8 cellular contexts compared by ENCODE assay signal in genomic region chr9:19154135-19154612, GRCh38. TPM values are rescaled to one million over a fixed set of nuclear protein-coding genes. Genes with fewer than 3 reads are reported as not detected.
A peak's percentile ranks its signal among the peaks of the same experiment; 100 is the strongest.
DNase-seq lines count a peak whose midpoint lies in the region; ATAC-seq and TF ChIP-seq lines count a peak whose summit lies in the region.

No MANE protein-coding gene starts in this region.

- no peaks in the 10 kb centered on the region for H3K36me3 ChIP-seq in HEK293 (ENCODE audit: control insufficient read depth in 2 of 2, insufficient read depth in 1 of 2, low read length in 2 of 2)
- no peaks in the 10 kb centered on the region for H3K36me3 ChIP-seq in heart right ventricle
- H3K36me3 ChIP-seq in SJCRH30: no peaks in the 10 kb centered on the region

- peak; percentile 44 for ATAC-seq in T-helper 17 cell
- ATAC-seq in heart right ventricle: peak; percentile 67 to 89 (median 84)

- H3K36me3 Mint-ChIP-seq in T-helper 17 cell (ENCODE audit: low read depth): no peaks in the 10 kb centered on the region
- no peaks in the 10 kb centered on the region for H3K36me3 Mint-ChIP-seq in stimulated activated naive CD8-positive, alpha-beta T cell treated with anti-CD3 and anti-CD28 coated beads, Interleukin-15, Interleukin-2, amounts not matched to agents 100 ng/mL and 50 ng/mL, for 24 hours (ENCODE audit: low read depth)
- H3K36me3 Mint-ChIP-seq in activated T-helper 2 cell treated with anti-CD3 and anti-CD28 coated beads, Interferon-gamma antibody, Interleukin-2, Interleukin-4, amounts not matched to agents 10 μg/mL and 5 μg/mL and 100 μg/mL, durations not matched to agents 14 hours and 24 hours and 36 hours (ENCODE audit: low read depth): no peaks in the 10 kb centered on the region

- CTCF ChIA-PET in HEK293 (lab: Yijun Ruan, JAX): no interaction called here

- no peak overlapping the region for H3K27ac Mint-ChIP-seq in T-helper 17 cell
- peak overlapping the region; percentile 50 for H3K27ac Mint-ChIP-seq in stimulated activated naive CD8-positive, alpha-beta T cell treated with anti-CD3 and anti-CD28 coated beads, Interleukin-15, Interleukin-2, amounts not matched to agents 100 ng/mL and 50 ng/mL, for 24 hours
- no peak overlapping the region for H3K27ac Mint-ChIP-seq in activated T-helper 2 cell treated with anti-CD3 and anti-CD28 coated beads, Interferon-gamma antibody, Interleukin-2, Interleukin-4, amounts not matched to agents 10 μg/mL and 5 μg/mL and 100 μg/mL, durations not matched to agents 14 hours and 24 hours and 36 hours

- H3K4me1 ChIP-seq in HEK293 (ENCODE audit: control insufficient read depth, insufficient read depth, low read length): no peaks in the 10 kb centered on the region
- peaks cover 0 to 38% (median 0%) of the 10 kb centered on the region in 9 donors for H3K4me1 ChIP-seq in heart right ventricle
- H3K4me1 ChIP-seq in SJCRH30: no peaks in the 10 kb centered on the region

- no peaks in the 10 kb centered on the region for H3K9me3 Mint-ChIP-seq in stimulated activated naive CD8-positive, alpha-beta T cell treated with anti-CD3 and anti-CD28 coated beads, Interleukin-15, Interleukin-2, amounts not matched to agents 100 ng/mL and 50 ng/mL, for 24 hours
- no peaks in the 10 kb centered on the region for H3K9me3 Mint-ChIP-seq in activated T-helper 2 cell treated with anti-CD3 and anti-CD28 coated beads, Interferon-gamma antibody, Interleukin-2, Interleukin-4, amounts not matched to agents 10 μg/mL and 5 μg/mL and 100 μg/mL, durations not matched to agents 14 hours and 24 hours and 36 hours

- DNase-seq in T-helper 17 cell (no peak), heart right ventricle (peak in 1 of 2 donors; percentile 31), hippocampal formation (lab: John Stamatoyannopoulos, UW) (no peak), SJCRH30 (no peak), COLO668 (lab: John Stamatoyannopoulos, UW; ENCODE audit: unreplicated experiment) (no peak)
- DNase-seq in activated T-helper 2 cell treated with anti-CD3 and anti-CD28 coated beads, Interferon-gamma antibody, Interleukin-2, Interleukin-4, amounts not matched to agents 10 μg/mL and 5 μg/mL and 100 μg/mL, durations not matched to agents 14 hours and 24 hours and 36 hours (ENCODE audit: low spot score): no peak

- H3K4me3 Mint-ChIP-seq in T-helper 17 cell: no peak overlapping the region
- no peak overlapping the region for H3K4me3 Mint-ChIP-seq in stimulated activated naive CD8-positive, alpha-beta T cell treated with anti-CD3 and anti-CD28 coated beads, Interleukin-15, Interleukin-2, amounts not matched to agents 100 ng/mL and 50 ng/mL, for 24 hours
- no peak overlapping the region for H3K4me3 Mint-ChIP-seq in activated T-helper 2 cell treated with anti-CD3 and anti-CD28 coated beads, Interferon-gamma antibody, Interleukin-2, Interleukin-4, amounts not matched to agents 10 μg/mL and 5 μg/mL and 100 μg/mL, durations not matched to agents 14 hours and 24 hours and 36 hours (ENCODE audit: low read depth)

- H3K4me3 ChIP-seq in HEK293 (ENCODE audit: low read depth, low read length) (no peak overlapping the region), heart right ventricle (no peak overlapping the region), SJCRH30 (no peak overlapping the region)

- no peaks in the 10 kb centered on the region for H3K27me3 ChIP-seq in heart right ventricle
- H3K27me3 ChIP-seq in SJCRH30: no peaks in the 10 kb centered on the region

- peaks cover 4% of the 10 kb centered on the region for H3K27me3 Mint-ChIP-seq in T-helper 17 cell
- H3K27me3 Mint-ChIP-seq in stimulated activated naive CD8-positive, alpha-beta T cell treated with anti-CD3 and anti-CD28 coated beads, Interleukin-15, Interleukin-2, amounts not matched to agents 100 ng/mL and 50 ng/mL, for 24 hours: no peaks in the 10 kb centered on the region
- no peaks in the 10 kb centered on the region for H3K27me3 Mint-ChIP-seq in activated T-helper 2 cell treated with anti-CD3 and anti-CD28 coated beads, Interferon-gamma antibody, Interleukin-2, Interleukin-4, amounts not matched to agents 10 μg/mL and 5 μg/mL and 100 μg/mL, durations not matched to agents 14 hours and 24 hours and 36 hours (ENCODE audit: low read depth)

- intact Hi-C loops in heart right ventricle (cut with DNase I): no loop called here
- intact Hi-C loops in activated T-helper 2 cell treated with anti-CD3 and anti-CD28 coated beads, Interferon-gamma antibody, Interleukin-2, Interleukin-4, amounts not matched to agents 10 μg/mL and 5 μg/mL and 100 μg/mL, durations not matched to agents 14 hours and 24 hours and 36 hours (cut with micrococcal nuclease): no loop called here

- TF ChIP-seq CTCF in HEK293 (tag by site-specific recombination; IDR thresholded peaks at IDR 0.05): no peak
- no peak for TF ChIP-seq CTCF in heart right ventricle (IDR thresholded peaks at IDR 0.05)

- POLR2A ChIA-PET in HEK293 (lab: Yijun Ruan, JAX): no interaction called here

- no peaks in the 10 kb centered on the region for H3K9me3 ChIP-seq in HEK293 (ENCODE audit: control insufficient read depth, insufficient read depth, low read depth, low read length)
- H3K9me3 ChIP-seq in T-helper 17 cell (ENCODE audit: control insufficient read depth, low read length, poor library complexity, severe bottlenecking): no peaks in the 10 kb centered on the region
- H3K9me3 ChIP-seq in heart right ventricle: no peaks in the 10 kb centered on the region
- H3K9me3 ChIP-seq in SJCRH30 (replicated peaks): no peaks in the 10 kb centered on the region

- peaks cover 5% of the 10 kb centered on the region for H3K4me1 Mint-ChIP-seq in T-helper 17 cell
- peaks cover 37% of the 10 kb centered on the region for H3K4me1 Mint-ChIP-seq in stimulated activated naive CD8-positive, alpha-beta T cell treated with anti-CD3 and anti-CD28 coated beads, Interleukin-15, Interleukin-2, amounts not matched to agents 100 ng/mL and 50 ng/mL, for 24 hours (ENCODE audit: low read depth)
- H3K4me1 Mint-ChIP-seq in activated T-helper 2 cell treated with anti-CD3 and anti-CD28 coated beads, Interferon-gamma antibody, Interleukin-2, Interleukin-4, amounts not matched to agents 10 μg/mL and 5 μg/mL and 100 μg/mL, durations not matched to agents 14 hours and 24 hours and 36 hours (ENCODE audit: low read depth): peaks cover 29% of the 10 kb centered on the region

- H3K27ac ChIP-seq in HEK293 (ENCODE audit: extremely low read depth, low read depth, low read length) (no peak overlapping the region), heart right ventricle (peak overlapping the region in 3 of 10 donors; percentile 5 to 57 (median 7)), SJCRH30 (no peak overlapping the region)

- 46 to 53% methylated on average over 5 of the region's 5 CpGs for WGBS in heart right ventricle, 2 donors

TF ChIP-seq in HEK293, 187 proteins besides CTCF, POLR2A, EP300 and RAD21 (continues in another document):
- no peak for TF ChIP-seq ZNF596 (tag by site-specific recombination; IDR thresholded peaks at IDR 0.05)
- TF ChIP-seq RBAK (tag by site-specific recombination; IDR thresholded peaks at IDR 0.05): no peak
- no peak for TF ChIP-seq ZNF670 (tag by site-specific recombination; IDR thresholded peaks at IDR 0.05; ENCODE audit: low read depth)
- no peak for TF ChIP-seq BCL11A (tag by site-specific recombination; IDR thresholded peaks at IDR 0.05; ENCODE audit: low read depth)
- TF ChIP-seq ZNF341 (tag by site-specific recombination; IDR thresholded peaks at IDR 0.05; ENCODE audit: low read depth): peak; percentile 78
- no peak for TF ChIP-seq ZNF37A (tag by site-specific recombination; IDR thresholded peaks at IDR 0.05)
- TF ChIP-seq ZNF426 (tag by site-specific recombination; IDR thresholded peaks at IDR 0.05): no peak
- no peak for TF ChIP-seq ZNF280C (tag by site-specific recombination; IDR thresholded peaks at IDR 0.05)
- TF ChIP-seq ZNF223 (tag by site-specific recombination; IDR thresholded peaks at IDR 0.05): no peak
- TF ChIP-seq ZNF704 (tag by site-specific recombination; IDR thresholded peaks at IDR 0.05): no peak

RNA-seq across cellular contexts. Expression of gene PLIN2, which starts 26.9 kb away (rescaled TPM):
- total RNA-seq in T-helper 17 cell (10 to 100 TPM; 65.7 to 66.2 TPM), heart right ventricle (100 to 1,000 TPM in 3 of 10 donors, 10 to 100 TPM in 7; 35.4 to 205 (median 49.4) TPM)
- polyA plus RNA-seq in heart right ventricle: 100 to 1,000 TPM in 1 of 2 donors, 10 to 100 TPM in 1; 35.0 to 184 TPM
- 77.2 and 77.9 TPM in 2 replicates for total RNA-seq in activated T-helper 2 cell treated with anti-CD3 and anti-CD28 coated beads, Interferon-gamma antibody, Interleukin-2, Interleukin-4, amounts not matched to agents 10 μg/mL and 5 μg/mL and 100 μg/mL, durations not matched to agents 14 hours and 24 hours and 36 hours
- 27.1 and 30.7 TPM in 2 replicates for total RNA-seq in SJCRH30 (2014; rRNA removed; shearing (Covaris generic))

RNA-seq across cellular contexts. Expression of gene HAUS6, which starts 51.5 kb away (rescaled TPM):
- total RNA-seq in T-helper 17 cell: 10 to 100 TPM; 12.3 to 13.6 TPM
- total RNA-seq in heart right ventricle: 10 to 100 TPM in 1 of 10 donors, 1 to 10 TPM in 9; 4.9 to 10.4 (median 7.2) TPM
- 1 to 10 TPM; 2.6 to 4.2 TPM for polyA plus RNA-seq in heart right ventricle
- 28.3 and 31.6 TPM in 2 replicates for total RNA-seq in activated T-helper 2 cell treated with anti-CD3 and anti-CD28 coated beads, Interferon-gamma antibody, Interleukin-2, Interleukin-4, amounts not matched to agents 10 μg/mL and 5 μg/mL and 100 μg/mL, durations not matched to agents 14 hours and 24 hours and 36 hours
- 44.7 and 49.7 TPM in 2 replicates for total RNA-seq in SJCRH30 (2014; rRNA removed; shearing (Covaris generic))
